34 cellular contexts compared by ENCODE assay signal in the genomic region with DNA sequence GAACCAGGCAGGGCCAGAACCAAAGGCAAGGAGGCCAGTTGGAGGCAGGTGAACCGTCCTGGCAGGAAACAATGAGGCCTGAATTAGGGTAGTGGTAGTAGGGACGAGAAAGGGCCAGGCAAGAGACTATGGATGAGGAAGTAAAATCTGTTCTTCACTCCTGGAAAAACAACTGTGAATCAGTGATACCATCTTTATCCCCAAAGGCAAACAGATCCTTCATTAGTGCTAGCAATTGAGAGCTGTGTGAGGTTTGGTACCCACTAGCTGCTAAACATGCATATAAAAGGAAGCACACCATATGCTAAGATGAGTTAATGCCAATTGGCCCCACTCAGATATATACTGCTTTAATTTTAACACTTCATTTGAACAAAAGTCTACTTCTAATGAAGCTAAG.
"Had no signal": no experiment of that assay in that cellular context is flagged by ENCODE, and none has a peak within 500 bp of the region (broad histone marks: within the 10 kb centered on the region; RNA-seq: fewer than 3 reads in every experiment).

No MANE protein-coding gene starts in this region.

- H3K27ac ChIP-seq: ascending aorta, breast epithelium, cardiac muscle cell, coronary artery, dorsolateral prefrontal cortex, foreskin keratinocyte, gastroesophageal sphincter, WERI-Rb-1 had no signal

- DNase-seq: activated B cell treated with CpG ODN at 0.5 μM for 24 hours; activated CD4-positive, alpha-beta T cell treated with anti-CD3 and anti-CD28 coated beads for 48 hours; activated CD4-positive, alpha-beta T cell treated with anti-CD3 and anti-CD28 coated beads, Interleukin-2, amount 50 U/mL, for 1 hour; activated CD4-positive, alpha-beta T cell treated with anti-CD3 and anti-CD28 coated beads, Interleukin-2, amount 50 U/mL, for 48 hours; activated CD8-positive, alpha-beta memory T cell treated with anti-CD3 and anti-CD28 coated beads, Interleukin-2, amount 10 ng/mL, durations not matched to agents 7 days and 5 days; activated CD8-positive, alpha-beta memory T cell treated with anti-CD3 and anti-CD28 coated beads, Interleukin-2, amount 50 U/mL, for 4 hours; activated CD8-positive, alpha-beta T cell treated with anti-CD3 and anti-CD28 coated beads, Interleukin-2, amount 10 ng/mL, durations not matched to agents 7 days and 5 days; activated gamma-delta T cell; activated naive CD4-positive, alpha-beta T cell; activated naive CD4-positive, alpha-beta T cell treated with anti-CD3 and anti-CD28 coated beads, Interleukin-2, amount 10 ng/mL, durations not matched to agents 7 days and 5 days; activated naive CD8-positive, alpha-beta T cell treated with anti-CD3 and anti-CD28 coated beads, Interleukin-2, amount 10 ng/mL, durations not matched to agents 7 days and 5 days; activated T-cell treated with anti-CD3 and anti-CD28 coated beads, Interleukin-2, amount 50 U/mL, for 1 hour; activated T-cell treated with anti-CD3 and anti-CD28 coated beads, Interleukin-2, amount 50 U/mL, for 48 hours; dorsolateral prefrontal cortex; effector memory CD4-positive, alpha-beta T cell; endodermal cell; foreskin keratinocyte; head of caudate nucleus; T-helper 1 cell; T-helper 17 cell; T1000; WERI-Rb-1 had no signal

- H3K9me3 Mint-ChIP-seq: activated B cell treated with CpG ODN at 0.5 μM for 24 hours; activated naive CD4-positive, alpha-beta T cell treated with anti-CD3 and anti-CD28 coated beads, Interleukin-2, amount 10 ng/mL, durations not matched to agents 7 days and 5 days; activated naive CD4-positive, alpha-beta T cell treated with anti-CD3 and anti-CD28 coated beads, Interleukin-2, amount 50 U/mL, for 72 hours; activated naive CD8-positive, alpha-beta T cell treated with anti-CD3 and anti-CD28 coated beads, Interleukin-2, amount 10 ng/mL, durations not matched to agents 7 days and 5 days; activated T-helper 1 cell treated with anti-CD3 and anti-CD28 coated beads, Interleukin-12 subunit alpha, Interleukin-12 subunit beta, Interleukin-2, Interleukin-4 antibody, amounts not matched to agents 30 ng/mL and 10 ng/mL and 1 ng/mL, durations not matched to agents 14 hours and 24 hours and 36 hours; activated T-helper 2 cell treated with anti-CD3 and anti-CD28 coated beads, Interferon-gamma antibody, Interleukin-2, Interleukin-4, amounts not matched to agents 10 μg/mL and 5 μg/mL and 100 μg/mL, durations not matched to agents 14 hours and 24 hours and 36 hours; brain; central memory CD8-positive, alpha-beta T cell; endodermal cell; T-helper 2 cell treated with Interferon-gamma antibody and Interleukin-4, amounts not matched to agents 5 μg/mL and 100 μg/mL, for 36 hours had no signal

- H3K4me1 ChIP-seq: ascending aorta, breast epithelium, foreskin keratinocyte had no signal

- H3K36me3 Mint-ChIP-seq: activated CD8-positive, alpha-beta memory T cell treated with anti-CD3 and anti-CD28 coated beads, Interleukin-2, amount 10 ng/mL, durations not matched to agents 7 days and 5 days; activated naive CD4-positive, alpha-beta T cell treated with anti-CD3 and anti-CD28 coated beads, Interleukin-2, amount 10 ng/mL, durations not matched to agents 7 days and 5 days; activated naive CD4-positive, alpha-beta T cell treated with anti-CD3 and anti-CD28 coated beads, Interleukin-2, amount 50 U/mL, for 72 hours; activated naive CD8-positive, alpha-beta T cell treated with anti-CD3 and anti-CD28 coated beads, Interleukin-2, amount 10 ng/mL, durations not matched to agents 7 days and 5 days; brain had no signal

- H3K27ac Mint-ChIP-seq: activated B cell treated with CpG ODN at 0.5 μM for 24 hours; activated CD8-positive, alpha-beta memory T cell treated with anti-CD3 and anti-CD28 coated beads, Interleukin-2, amount 10 ng/mL, durations not matched to agents 7 days and 5 days; activated CD8-positive, alpha-beta T cell treated with anti-CD3 and anti-CD28 coated beads, Interleukin-2, amount 10 ng/mL, durations not matched to agents 7 days and 5 days; activated naive CD4-positive, alpha-beta T cell treated with anti-CD3 and anti-CD28 coated beads, Interleukin-2, amount 10 ng/mL, durations not matched to agents 7 days and 5 days; activated naive CD4-positive, alpha-beta T cell treated with anti-CD3 and anti-CD28 coated beads, Interleukin-2, amount 50 U/mL, for 72 hours; activated naive CD8-positive, alpha-beta T cell treated with anti-CD3 and anti-CD28 coated beads, Interleukin-2, amount 10 ng/mL, durations not matched to agents 7 days and 5 days; activated T-helper 1 cell treated with anti-CD3 and anti-CD28 coated beads, Interleukin-12 subunit alpha, Interleukin-12 subunit beta, Interleukin-2, Interleukin-4 antibody, amounts not matched to agents 30 ng/mL and 10 ng/mL and 1 ng/mL, durations not matched to agents 14 hours and 24 hours and 36 hours; activated T-helper 2 cell treated with anti-CD3 and anti-CD28 coated beads, Interferon-gamma antibody, Interleukin-2, Interleukin-4, amounts not matched to agents 10 μg/mL and 5 μg/mL and 100 μg/mL, durations not matched to agents 14 hours and 24 hours and 36 hours; endodermal cell; T-helper 17 cell; T-helper 2 cell treated with Interferon-gamma antibody and Interleukin-4, amounts not matched to agents 5 μg/mL and 100 μg/mL, for 36 hours had no signal

- H3K27me3 ChIP-seq: ascending aorta, breast epithelium, cardiac muscle cell, foreskin keratinocyte, gastroesophageal sphincter had no signal

- H3K36me3 ChIP-seq: ascending aorta, breast epithelium, cardiac muscle cell, gastroesophageal sphincter, WERI-Rb-1 had no signal

- H3K4me1 Mint-ChIP-seq: activated CD8-positive, alpha-beta memory T cell treated with anti-CD3 and anti-CD28 coated beads, Interleukin-2, amount 10 ng/mL, durations not matched to agents 7 days and 5 days; activated naive CD4-positive, alpha-beta T cell treated with anti-CD3 and anti-CD28 coated beads, Interleukin-2, amount 10 ng/mL, durations not matched to agents 7 days and 5 days; activated naive CD8-positive, alpha-beta T cell treated with anti-CD3 and anti-CD28 coated beads, Interleukin-2, amount 10 ng/mL, durations not matched to agents 7 days and 5 days; central memory CD8-positive, alpha-beta T cell; endodermal cell; T-helper 17 cell had no signal

- H3K9me3 ChIP-seq: ascending aorta, breast epithelium, gastroesophageal sphincter had no signal

- H3K27me3 Mint-ChIP-seq: activated B cell treated with CpG ODN at 0.5 μM for 24 hours; activated naive CD8-positive, alpha-beta T cell treated with anti-CD3 and anti-CD28 coated beads, Interleukin-2, amount 10 ng/mL, durations not matched to agents 7 days and 5 days; brain; T-helper 17 cell had no signal

- H3K4me3 Mint-ChIP-seq: activated B cell treated with CpG ODN at 0.5 μM for 24 hours; activated CD8-positive, alpha-beta memory T cell treated with anti-CD3 and anti-CD28 coated beads, Interleukin-2, amount 10 ng/mL, durations not matched to agents 7 days and 5 days; activated CD8-positive, alpha-beta T cell treated with anti-CD3 and anti-CD28 coated beads, Interleukin-2, amount 10 ng/mL, durations not matched to agents 7 days and 5 days; activated naive CD4-positive, alpha-beta T cell treated with anti-CD3 and anti-CD28 coated beads, Interleukin-2, amount 10 ng/mL, durations not matched to agents 7 days and 5 days; activated naive CD8-positive, alpha-beta T cell treated with anti-CD3 and anti-CD28 coated beads, Interleukin-2, amount 10 ng/mL, durations not matched to agents 7 days and 5 days; activated T-helper 1 cell treated with anti-CD3 and anti-CD28 coated beads, Interleukin-12 subunit alpha, Interleukin-12 subunit beta, Interleukin-2, Interleukin-4 antibody, amounts not matched to agents 30 ng/mL and 10 ng/mL and 1 ng/mL, durations not matched to agents 14 hours and 24 hours and 36 hours; central memory CD8-positive, alpha-beta T cell; dendritic cell treated with granulocyte-macrophage colony-stimulating factor and Interleukin-4, amounts not matched to agents 40 ng/mL and 50 ng/mL, for 4 days; endodermal cell; T-helper 17 cell; T-helper 2 cell treated with Interferon-gamma antibody and Interleukin-4, amounts not matched to agents 5 μg/mL and 100 μg/mL, for 36 hours had no signal

- H3K4me3 ChIP-seq: ascending aorta, breast epithelium, cardiac muscle cell, coronary artery, dorsolateral prefrontal cortex, gastroesophageal sphincter had no signal
